In the genomic region with DNA sequence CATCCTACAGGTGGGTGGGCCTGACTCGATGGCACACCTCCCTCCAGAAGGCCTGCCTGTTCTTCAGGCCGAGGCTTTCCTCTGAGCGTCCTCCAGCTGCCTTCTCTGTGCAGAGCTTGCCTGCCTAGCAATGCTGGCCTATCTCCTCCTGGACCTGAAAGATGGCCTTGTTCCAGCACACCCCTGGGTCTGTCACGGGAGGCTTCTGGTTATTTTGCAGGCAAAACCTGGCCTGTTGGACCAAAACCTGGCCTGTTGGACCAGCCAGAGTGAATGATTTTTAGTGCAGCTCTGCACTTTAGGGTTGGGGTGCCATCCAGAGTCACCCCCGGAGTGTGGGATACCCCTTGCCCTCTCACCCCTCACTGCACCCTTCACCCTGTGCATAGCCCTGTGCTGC, we compare ENCODE assay signal across 17 cellular contexts.
DNase-seq lines count a peak whose midpoint lies in the region; ATAC-seq and TF ChIP-seq lines count a peak whose summit lies in the region.
"Had no signal": no experiment of that assay in that cellular context is flagged by ENCODE, and none has a peak within 500 bp of the region (broad histone marks: within the 10 kb centered on the region; RNA-seq: fewer than 3 reads in every experiment).

No MANE protein-coding gene starts in this region.

- DNase-seq in G401 (ENCODE audit: low spot score) (peak; percentile 84), cerebellar cortex (ENCODE audit: low spot score) (peak; percentile 80), mesendoderm (no peak), NCI-H2029 (lab: John Stamatoyannopoulos, UW) (no peak), gastrocnemius medialis (no peak), Karpas-422 (no peak)
- DNase-seq: Caco-2; CD4-positive, CD25-positive, alpha-beta regulatory T cell; CD8-positive, alpha-beta T cell; DMS153; DND-41; GF-D8; GM23248; H9 had no signal

- H3K4me3 ChIP-seq in mesendoderm (ENCODE audit: low read length): no peak overlapping the region
- no peak overlapping the region for H3K4me3 ChIP-seq in gastrocnemius medialis
- H3K4me3 ChIP-seq in Karpas-422 (ENCODE audit: low read length): no peak overlapping the region
- H3K4me3 ChIP-seq: BLaER1, GM23248 had no signal

- no peaks in the 10 kb centered on the region for H4K20me1 ChIP-seq in Karpas-422 (ENCODE audit: insufficient read depth, low read depth, low read length)
- H4K20me1 ChIP-seq: BLaER1 had no signal

- no peak overlapping the region for H4K8ac ChIP-seq in mesendoderm (ENCODE audit: low read depth, low read length)

- H3K4me2 ChIP-seq in mesendoderm (ENCODE audit: low read length): no peak overlapping the region
- no peak overlapping the region for H3K4me2 ChIP-seq in Karpas-422 (ENCODE audit: low read depth, low read length, poor library complexity, severe bottlenecking)
- H3K4me2 ChIP-seq: BLaER1 had no signal

- H3K4me1 ChIP-seq in mesendoderm (ENCODE audit: control insufficient read depth, low read depth, low read length): peaks cover 6% of the 10 kb centered on the region
- H3K4me1 ChIP-seq in gastrocnemius medialis: no peaks in the 10 kb centered on the region
- H3K4me1 ChIP-seq in Karpas-422 (ENCODE audit: low read length): peaks cover 8% of the 10 kb centered on the region

- no peaks in the 10 kb centered on the region for H3K79me1 ChIP-seq in mesendoderm (ENCODE audit: low read length)

- no peak overlapping the region for H3K23ac ChIP-seq in mesendoderm (ENCODE audit: low read length)

- no peaks in the 10 kb centered on the region for H3K79me2 ChIP-seq in mesendoderm (ENCODE audit: control insufficient read depth, insufficient read depth, low read length)
- H3K79me2 ChIP-seq in Karpas-422 (ENCODE audit: low read length): no peaks in the 10 kb centered on the region

- peak overlapping the region; percentile 47 for H3K56ac ChIP-seq in mesendoderm (ENCODE audit: low read length)

- H4K5ac ChIP-seq in mesendoderm (ENCODE audit: low read length): no peak overlapping the region

- H3K4ac ChIP-seq in mesendoderm (ENCODE audit: low read depth, low read length): no peak overlapping the region

- H3K9ac ChIP-seq in mesendoderm (ENCODE audit: low read length): no peak overlapping the region
- H3K9ac ChIP-seq in Karpas-422 (ENCODE audit: low read length): no peak overlapping the region
- H3K9ac ChIP-seq: BLaER1, GM23248 had no signal

- no peak overlapping the region for H2BK15ac ChIP-seq in mesendoderm (replicated peaks; ENCODE audit: low read depth)

- H2BK5ac ChIP-seq in mesendoderm (ENCODE audit: low read length): no peak overlapping the region

- H3K9me3 ChIP-seq in gastrocnemius medialis (no peaks in the 10 kb centered on the region), Karpas-422 (ENCODE audit: low read length) (no peaks in the 10 kb centered on the region)
- H3K9me3 ChIP-seq: BLaER1, Caco-2 had no signal

- H3K9me2 ChIP-seq in Karpas-422 (replicated peaks; ENCODE audit: insufficient read depth, low read length): no peaks in the 10 kb centered on the region

- WGBS in mesendoderm (ENCODE audit: extremely low coverage, insufficient coverage, low lambda C conversion rate): no CpG with 5 or more reads among the region's 5 CpGs

- H3K36me3 ChIP-seq in mesendoderm (ENCODE audit: control insufficient read depth, insufficient read depth, low read length) (no peaks in the 10 kb centered on the region), gastrocnemius medialis (no peaks in the 10 kb centered on the region), Karpas-422 (ENCODE audit: insufficient read depth, low read length) (no peaks in the 10 kb centered on the region)
- H3K36me3 ChIP-seq: BLaER1 had no signal

- H2AK5ac ChIP-seq in mesendoderm (ENCODE audit: low read length): no peak overlapping the region

- H2AFZ ChIP-seq in Karpas-422 (ENCODE audit: low read length): no peak overlapping the region
- H2AFZ ChIP-seq: GM23248 had no signal

- in situ Hi-C loops in G401 (cut with HindIII; ENCODE audit: low sequenced_read_pairs) (no loop called here), gastrocnemius medialis (cut with MboI; ENCODE audit: low sequenced_read_pairs in 4 of 4) (no loop called here)

- H3K27me3 ChIP-seq in mesendoderm (ENCODE audit: insufficient read depth, low read length, poor library complexity) (no peaks in the 10 kb centered on the region), gastrocnemius medialis (no peaks in the 10 kb centered on the region), Karpas-422 (ENCODE audit: low read length) (no peaks in the 10 kb centered on the region)
- H3K27me3 ChIP-seq: BLaER1 had no signal

- TF ChIP-seq POLR2A in gastrocnemius medialis (IDR thresholded peaks at IDR 0.05): no peak

- H2BK120ac ChIP-seq in mesendoderm (ENCODE audit: low read depth, low read length): no peak overlapping the region

- ATAC-seq in gastrocnemius medialis: no peak
- ATAC-seq: CD8-positive, alpha-beta T cell; HCT116 had no signal

- TF ChIP-seq CTCF in gastrocnemius medialis (IDR thresholded peaks at IDR 0.05 in 4 of 5, conservative IDR thresholded peaks at IDR 0.05 in 1 of 5): no peak

- H3K27ac ChIP-seq in mesendoderm (ENCODE audit: low read depth, low read length) (no peak overlapping the region), gastrocnemius medialis (no peak overlapping the region), Karpas-422 (ENCODE audit: low read length) (no peak overlapping the region)
- H3K27ac ChIP-seq: BLaER1, C4-2B, GM23248 had no signal

- intact Hi-C loops in gastrocnemius medialis (cut with DNase I; ENCODE audit: low total_unique reads): no loop called here

- no peak overlapping the region for H3K18ac ChIP-seq in mesendoderm (ENCODE audit: low read length)

Comparison
In these comparisons a context has a peak if more than half of its experiments do, and no peak if none do; other contexts are left out.
1. DNase-seq: peak in G401 (single experiment) and cerebellar cortex (single experiment); none in mesendoderm (single experiment), NCI-H2029 (single experiment), gastrocnemius medialis (0 of 2) and Karpas-422 (single experiment).